In the genomic region with DNA sequence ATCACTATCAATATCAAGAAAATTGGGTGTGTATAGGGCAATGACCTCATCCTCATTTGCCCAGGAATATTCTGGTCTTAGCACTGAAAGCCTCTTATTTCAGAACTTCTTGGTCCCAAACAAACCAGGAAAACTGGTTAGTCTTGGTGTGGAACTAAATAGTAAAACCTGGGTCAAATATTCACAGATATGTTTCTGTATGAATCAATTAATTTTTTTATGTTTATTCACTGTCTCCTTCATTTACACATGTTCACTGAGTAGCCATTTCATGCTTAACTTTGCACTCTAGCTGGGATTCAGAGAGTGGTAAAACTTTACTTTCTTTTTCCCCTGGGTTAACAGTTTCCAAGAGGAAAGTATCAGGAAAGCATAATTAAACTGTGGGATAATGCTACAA, we compare ENCODE assay signal across 1 cellular context.
TF ChIP-seq lines count a peak whose summit lies in the region.

No MANE protein-coding gene starts in this region.

TF ChIP-seq in IMR-90, 13 proteins besides CTCF, POLR2A, EP300 and RAD21 (continued from another document):
- TF ChIP-seq CHD1 (IDR thresholded peaks at IDR 0.05; ENCODE audit: low read depth, low read length) (no peak), RCOR1 (IDR thresholded peaks at IDR 0.05; ENCODE audit: insufficient replicate concordance, low read length) (no peak)
